ENCODE assay signal across 1 cellular context in the genomic region with DNA sequence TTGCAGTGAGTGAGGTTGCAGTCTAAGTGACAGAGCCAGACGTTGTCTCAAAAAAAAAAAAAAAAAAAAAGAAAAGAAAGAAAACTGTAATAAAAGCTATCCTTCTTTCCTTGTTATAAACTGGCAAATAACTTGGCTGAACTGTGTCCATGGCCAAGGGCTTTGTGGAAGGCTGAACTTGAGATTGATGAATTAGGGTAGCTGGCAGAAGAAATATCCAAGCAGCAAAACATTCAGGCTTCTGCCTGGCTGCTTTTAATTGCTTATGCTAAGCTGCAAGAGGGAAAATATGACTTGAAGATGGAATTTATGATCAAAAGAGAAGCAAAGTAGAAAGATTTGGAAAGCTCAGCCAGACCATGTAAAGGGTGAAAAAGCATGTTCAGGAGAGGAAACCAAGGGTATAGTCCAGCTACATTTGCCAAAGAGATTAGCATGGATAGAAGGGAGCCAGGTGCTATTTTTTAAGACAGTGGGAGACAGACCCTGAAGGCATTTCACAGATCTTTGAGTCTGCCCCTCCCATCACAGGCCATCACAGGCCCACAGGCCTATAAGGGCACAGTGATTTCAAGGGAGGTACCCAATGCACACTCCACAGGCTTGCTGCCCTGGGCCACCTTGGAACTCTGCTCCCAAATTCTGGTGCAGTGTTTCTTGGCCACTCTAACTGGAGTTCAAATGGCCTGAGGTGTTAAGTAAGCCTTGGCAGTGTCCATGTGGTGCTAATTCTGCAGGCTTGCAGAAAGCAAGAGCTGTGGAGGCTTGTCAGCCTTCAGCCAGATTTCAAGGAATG.
TF ChIP-seq lines count a peak whose summit lies in the region.

No MANE protein-coding gene starts in this region.

TF ChIP-seq in WTC11, 78 proteins besides CTCF, POLR2A, EP300 and RAD21 (continued from another document):
- TF ChIP-seq, protein P1, sequence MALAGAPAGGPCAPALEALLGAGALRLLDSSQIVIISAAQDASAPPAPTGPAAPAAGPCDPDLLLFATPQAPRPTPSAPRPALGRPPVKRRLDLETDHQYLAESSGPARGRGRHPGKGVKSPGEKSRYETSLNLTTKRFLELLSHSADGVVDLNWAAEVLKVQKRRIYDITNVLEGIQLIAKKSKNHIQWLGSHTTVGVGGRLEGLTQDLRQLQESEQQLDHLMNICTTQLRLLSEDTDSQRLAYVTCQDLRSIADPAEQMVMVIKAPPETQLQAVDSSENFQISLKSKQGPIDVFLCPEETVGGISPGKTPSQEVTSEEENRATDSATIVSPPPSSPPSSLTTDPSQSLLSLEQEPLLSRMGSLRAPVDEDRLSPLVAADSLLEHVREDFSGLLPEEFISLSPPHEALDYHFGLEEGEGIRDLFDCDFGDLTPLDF (CRISPR knock-in tag; IDR thresholded peaks at IDR 0.05), result no peak
- TF ChIP-seq, protein P2, sequence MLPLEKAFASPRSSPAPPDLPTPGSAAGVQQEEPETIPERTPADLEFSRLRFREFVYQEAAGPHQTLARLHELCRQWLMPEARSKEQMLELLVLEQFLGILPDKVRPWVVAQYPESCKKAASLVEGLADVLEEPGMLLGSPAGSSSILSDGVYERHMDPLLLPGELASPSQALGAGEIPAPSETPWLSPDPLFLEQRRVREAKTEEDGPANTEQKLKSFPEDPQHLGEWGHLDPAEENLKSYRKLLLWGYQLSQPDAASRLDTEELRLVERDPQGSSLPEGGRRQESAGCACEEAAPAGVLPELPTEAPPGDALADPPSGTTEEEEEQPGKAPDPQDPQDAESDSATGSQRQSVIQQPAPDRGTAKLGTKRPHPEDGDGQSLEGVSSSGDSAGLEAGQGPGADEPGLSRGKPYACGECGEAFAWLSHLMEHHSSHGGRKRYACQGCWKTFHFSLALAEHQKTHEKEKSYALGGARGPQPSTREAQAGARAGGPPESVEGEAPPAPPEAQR (CRISPR knock-in tag; IDR thresholded peaks at IDR 0.05), result no peak
- TF ChIP-seq, protein P3, sequence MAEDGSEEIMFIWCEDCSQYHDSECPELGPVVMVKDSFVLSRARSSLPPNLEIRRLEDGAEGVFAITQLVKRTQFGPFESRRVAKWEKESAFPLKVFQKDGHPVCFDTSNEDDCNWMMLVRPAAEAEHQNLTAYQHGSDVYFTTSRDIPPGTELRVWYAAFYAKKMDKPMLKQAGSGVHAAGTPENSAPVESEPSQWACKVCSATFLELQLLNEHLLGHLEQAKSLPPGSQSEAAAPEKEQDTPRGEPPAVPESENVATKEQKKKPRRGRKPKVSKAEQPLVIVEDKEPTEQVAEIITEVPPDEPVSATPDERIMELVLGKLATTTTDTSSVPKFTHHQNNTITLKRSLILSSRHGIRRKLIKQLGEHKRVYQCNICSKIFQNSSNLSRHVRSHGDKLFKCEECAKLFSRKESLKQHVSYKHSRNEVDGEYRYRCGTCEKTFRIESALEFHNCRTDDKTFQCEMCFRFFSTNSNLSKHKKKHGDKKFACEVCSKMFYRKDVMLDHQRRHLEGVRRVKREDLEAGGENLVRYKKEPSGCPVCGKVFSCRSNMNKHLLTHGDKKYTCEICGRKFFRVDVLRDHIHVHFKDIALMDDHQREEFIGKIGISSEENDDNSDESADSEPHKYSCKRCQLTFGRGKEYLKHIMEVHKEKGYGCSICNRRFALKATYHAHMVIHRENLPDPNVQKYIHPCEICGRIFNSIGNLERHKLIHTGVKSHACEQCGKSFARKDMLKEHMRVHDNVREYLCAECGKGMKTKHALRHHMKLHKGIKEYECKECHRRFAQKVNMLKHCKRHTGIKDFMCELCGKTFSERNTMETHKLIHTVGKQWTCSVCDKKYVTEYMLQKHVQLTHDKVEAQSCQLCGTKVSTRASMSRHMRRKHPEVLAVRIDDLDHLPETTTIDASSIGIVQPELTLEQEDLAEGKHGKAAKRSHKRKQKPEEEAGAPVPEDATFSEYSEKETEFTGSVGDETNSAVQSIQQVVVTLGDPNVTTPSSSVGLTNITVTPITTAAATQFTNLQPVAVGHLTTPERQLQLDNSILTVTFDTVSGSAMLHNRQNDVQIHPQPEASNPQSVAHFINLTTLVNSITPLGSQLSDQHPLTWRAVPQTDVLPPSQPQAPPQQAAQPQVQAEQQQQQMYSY (CRISPR knock-in tag; IDR thresholded peaks at IDR 0.05), result no peak
TF ChIP-seq in WTC11: peak in this region for 0.
